Comparison of ENCODE assay signal across 8 cellular contexts in the genomic region with DNA sequence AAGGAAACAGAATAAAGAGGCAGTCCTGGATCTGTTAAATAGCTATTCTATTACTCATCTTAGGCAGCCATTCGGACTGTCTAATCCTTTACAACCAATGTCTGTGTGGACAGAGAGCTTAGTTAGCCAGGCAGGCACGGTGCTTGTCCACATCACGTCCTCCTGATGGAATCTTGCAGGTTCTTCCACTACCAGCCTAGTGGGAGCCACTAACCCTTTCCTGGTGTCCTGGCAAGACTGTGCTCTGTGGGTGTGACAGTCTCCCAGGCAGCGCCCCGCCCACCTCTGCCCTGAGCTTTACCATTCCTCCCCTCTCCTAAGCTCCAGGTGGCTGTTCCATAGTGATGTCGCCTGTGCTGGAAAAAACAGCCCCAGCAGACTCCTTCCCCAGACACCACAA.
DNase-seq lines count a peak whose midpoint lies in the region; ATAC-seq, FAIRE-seq and TF ChIP-seq lines count a peak whose summit lies in the region.

No MANE protein-coding gene starts in this region.

- H3K36me3 ChIP-seq in keratinocyte (ENCODE audit: control insufficient read depth in 2 of 2, extremely low read depth in 1 of 2, insufficient read depth in 2 of 2, low read length in 2 of 2), result no peaks in the 10 kb centered on the region

- H3K27me3 ChIP-seq in keratinocyte (ENCODE audit: control insufficient read depth, extremely low read depth, insufficient read depth, low read length), result no peaks in the 10 kb centered on the region

- H3K9me1 ChIP-seq in keratinocyte (ENCODE audit: control insufficient read depth, extremely low read depth, insufficient read depth, low read length), result no peaks in the 10 kb centered on the region

- dilution Hi-C loops in keratinocyte (cut with MboI; ENCODE audit: extremely low pct_ligation_motif_present, low sequenced_read_pairs), result no loop called here

- peak overlapping the region; percentile 90 for H3K27ac Mint-ChIP-seq in WTC11

- ATAC-seq in WTC11 (peak; percentile 91), HG02981 (IDR thresholded peaks at IDR 0.05; ENCODE audit: unreplicated experiment) (no peak)

- peak; percentile 7 for DNase-seq in stimulated activated naive CD4-positive, alpha-beta T cell treated with Interleukin-2 at 50 U/mL for 16 hours (lab: John Stamatoyannopoulos, UW)
- no peak for DNase-seq in stimulated activated naive CD4-positive, alpha-beta T cell (lab: John Stamatoyannopoulos, UW)
- peak; percentile 60 for DNase-seq in WTC11 (ENCODE audit: low spot score)
- no peak for DNase-seq in keratinocyte (ENCODE audit: low read depth, low spot score)
- DNase-seq in foreskin melanocyte, result no peak
- DNase-seq in NOMO-1 (lab: John Stamatoyannopoulos, UW; ENCODE audit: unreplicated experiment in 2 of 2), result no peak
- no peak for DNase-seq in pons (ENCODE audit: low spot score)

- H3K9me3 ChIP-seq in keratinocyte (ENCODE audit: control insufficient read depth, low read depth, low read length), result no peaks in the 10 kb centered on the region

- FAIRE-seq in keratinocyte (lab: Jason Lieb, UNC), result peak; percentile 36

- TF ChIP-seq CTCF in WTC11 (IDR thresholded peaks at IDR 0.05) (no peak), keratinocyte (optimal IDR thresholded peaks at IDR 0.05 in 1 of 3, IDR thresholded peaks at IDR 0.05 in 1 of 3, conservative IDR thresholded peaks at IDR 0.05 in 1 of 3; ENCODE audit: extremely low read depth in 1 of 3, insufficient read depth in 2 of 3, low read length in 3 of 3) (no peak)

- no peaks in the 10 kb centered on the region for H3K27me3 Mint-ChIP-seq in WTC11 (ENCODE audit: low read depth)

- H3K4me2 ChIP-seq in keratinocyte (ENCODE audit: control insufficient read depth, extremely low read depth, insufficient read depth, low read depth, low read length), result peak overlapping the region; percentile 42

- H4K20me1 ChIP-seq in keratinocyte (ENCODE audit: control insufficient read depth, extremely low read depth, insufficient read depth, low read length), result no peaks in the 10 kb centered on the region

- H3K4me1 ChIP-seq in keratinocyte (ENCODE audit: control insufficient read depth, extremely low read depth, insufficient read depth, low read length), result peaks cover 22% of the 10 kb centered on the region

- no peak overlapping the region for H3K4me3 ChIP-seq in keratinocyte (ENCODE audit: control insufficient read depth in 2 of 3, extremely low read depth in 1 of 3, insufficient read depth in 2 of 3, low read depth in 1 of 3, low read length in 3 of 3)

- H3K36me3 Mint-ChIP-seq in WTC11, result 0 out of 2 replicates have a peak, but pooled peaks cover 3% of the 10 kb centered on the region

- H2AFZ ChIP-seq in keratinocyte (ENCODE audit: control insufficient read depth, low read length), result peak overlapping the region; percentile 72

- peak overlapping the region; percentile 36 for H3K4me3 Mint-ChIP-seq in WTC11

- CTCF ChIA-PET in WTC11 (lab: Charles Lee), result interaction anchor here (0.9 to 3.2 kb wide), 9 partner anchors 8 to 317 kb away, joined by 3 to 12 read pairs (median 4); no protein-coding TSS in a partner anchor

- POLR2A ChIA-PET in WTC11 (lab: Charles Lee), result no interaction called here

- H3K9ac ChIP-seq in keratinocyte (ENCODE audit: control insufficient read depth, extremely low read depth, insufficient read depth, low read length), result no peak overlapping the region

- H3K79me2 ChIP-seq in keratinocyte (ENCODE audit: control insufficient read depth, insufficient read depth, low read length), result no peaks in the 10 kb centered on the region

- H3K9me3 Mint-ChIP-seq in WTC11, result no peaks in the 10 kb centered on the region

- peak overlapping the region; percentile 0 for H3K27ac ChIP-seq in keratinocyte (ENCODE audit: control insufficient read depth, insufficient read depth, low read length)

- H3K4me1 Mint-ChIP-seq in WTC11, result peaks cover 33% of the 10 kb centered on the region

TF ChIP-seq in WTC11, 78 proteins besides CTCF, POLR2A, EP300 and RAD21:
- TF ChIP-seq, protein P1, sequence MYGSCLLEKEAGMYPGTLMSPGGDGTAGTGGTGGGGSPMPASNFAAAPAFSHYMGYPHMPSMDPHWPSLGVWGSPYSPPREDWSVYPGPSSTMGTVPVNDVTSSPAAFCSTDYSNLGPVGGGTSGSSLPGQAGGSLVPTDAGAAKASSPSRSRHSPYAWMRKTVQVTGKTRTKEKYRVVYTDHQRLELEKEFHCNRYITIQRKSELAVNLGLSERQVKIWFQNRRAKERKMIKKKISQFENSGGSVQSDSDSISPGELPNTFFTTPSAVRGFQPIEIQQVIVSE (CRISPR knock-in tag; IDR thresholded peaks at IDR 0.05; ENCODE audit: borderline replicate concordance), result no peak
- no peak for TF ChIP-seq KAT7 (CRISPR knock-in tag; IDR thresholded peaks at IDR 0.05; ENCODE audit: borderline replicate concordance)
- TF ChIP-seq SMAD4 (CRISPR knock-in tag; IDR thresholded peaks at IDR 0.05), result no peak
- no peak for TF ChIP-seq ELF4 (CRISPR knock-in tag; IDR thresholded peaks at IDR 0.05; ENCODE audit: low read depth)
- TF ChIP-seq ZNF423 (CRISPR knock-in tag; IDR thresholded peaks at IDR 0.05), result no peak
- TF ChIP-seq SP1 (CRISPR knock-in tag; conservative IDR thresholded peaks at IDR 0.05), result no peak
- TF ChIP-seq, protein P2, sequence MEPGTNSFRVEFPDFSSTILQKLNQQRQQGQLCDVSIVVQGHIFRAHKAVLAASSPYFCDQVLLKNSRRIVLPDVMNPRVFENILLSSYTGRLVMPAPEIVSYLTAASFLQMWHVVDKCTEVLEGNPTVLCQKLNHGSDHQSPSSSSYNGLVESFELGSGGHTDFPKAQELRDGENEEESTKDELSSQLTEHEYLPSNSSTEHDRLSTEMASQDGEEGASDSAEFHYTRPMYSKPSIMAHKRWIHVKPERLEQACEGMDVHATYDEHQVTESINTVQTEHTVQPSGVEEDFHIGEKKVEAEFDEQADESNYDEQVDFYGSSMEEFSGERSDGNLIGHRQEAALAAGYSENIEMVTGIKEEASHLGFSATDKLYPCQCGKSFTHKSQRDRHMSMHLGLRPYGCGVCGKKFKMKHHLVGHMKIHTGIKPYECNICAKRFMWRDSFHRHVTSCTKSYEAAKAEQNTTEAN (CRISPR knock-in tag; IDR thresholded peaks at IDR 0.05), result no peak
- TF ChIP-seq, protein P3, sequence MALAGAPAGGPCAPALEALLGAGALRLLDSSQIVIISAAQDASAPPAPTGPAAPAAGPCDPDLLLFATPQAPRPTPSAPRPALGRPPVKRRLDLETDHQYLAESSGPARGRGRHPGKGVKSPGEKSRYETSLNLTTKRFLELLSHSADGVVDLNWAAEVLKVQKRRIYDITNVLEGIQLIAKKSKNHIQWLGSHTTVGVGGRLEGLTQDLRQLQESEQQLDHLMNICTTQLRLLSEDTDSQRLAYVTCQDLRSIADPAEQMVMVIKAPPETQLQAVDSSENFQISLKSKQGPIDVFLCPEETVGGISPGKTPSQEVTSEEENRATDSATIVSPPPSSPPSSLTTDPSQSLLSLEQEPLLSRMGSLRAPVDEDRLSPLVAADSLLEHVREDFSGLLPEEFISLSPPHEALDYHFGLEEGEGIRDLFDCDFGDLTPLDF (CRISPR knock-in tag; IDR thresholded peaks at IDR 0.05), result no peak
- TF ChIP-seq JUN (CRISPR knock-in tag; IDR thresholded peaks at IDR 0.05), result no peak
- TF ChIP-seq TP53 (CRISPR knock-in tag; IDR thresholded peaks at IDR 0.05), result no peak
- TF ChIP-seq FOXP1 (CRISPR knock-in tag; IDR thresholded peaks at IDR 0.05; ENCODE audit: borderline replicate concordance), result no peak
- TF ChIP-seq GABPB1 (CRISPR knock-in tag; IDR thresholded peaks at IDR 0.05), result no peak
- TF ChIP-seq MYBL2 (CRISPR knock-in tag; IDR thresholded peaks at IDR 0.05), result no peak
- TF ChIP-seq JAZF1 (CRISPR knock-in tag; IDR thresholded peaks at IDR 0.05), result no peak
- no peak for TF ChIP-seq NFE2L1 (CRISPR knock-in tag; IDR thresholded peaks at IDR 0.05)
- TF ChIP-seq ZNF219 (CRISPR knock-in tag; IDR thresholded peaks at IDR 0.05; ENCODE audit: borderline replicate concordance), result no peak
- TF ChIP-seq MXD4 (CRISPR knock-in tag; IDR thresholded peaks at IDR 0.05; ENCODE audit: borderline replicate concordance), result no peak
- TF ChIP-seq, protein P4, sequence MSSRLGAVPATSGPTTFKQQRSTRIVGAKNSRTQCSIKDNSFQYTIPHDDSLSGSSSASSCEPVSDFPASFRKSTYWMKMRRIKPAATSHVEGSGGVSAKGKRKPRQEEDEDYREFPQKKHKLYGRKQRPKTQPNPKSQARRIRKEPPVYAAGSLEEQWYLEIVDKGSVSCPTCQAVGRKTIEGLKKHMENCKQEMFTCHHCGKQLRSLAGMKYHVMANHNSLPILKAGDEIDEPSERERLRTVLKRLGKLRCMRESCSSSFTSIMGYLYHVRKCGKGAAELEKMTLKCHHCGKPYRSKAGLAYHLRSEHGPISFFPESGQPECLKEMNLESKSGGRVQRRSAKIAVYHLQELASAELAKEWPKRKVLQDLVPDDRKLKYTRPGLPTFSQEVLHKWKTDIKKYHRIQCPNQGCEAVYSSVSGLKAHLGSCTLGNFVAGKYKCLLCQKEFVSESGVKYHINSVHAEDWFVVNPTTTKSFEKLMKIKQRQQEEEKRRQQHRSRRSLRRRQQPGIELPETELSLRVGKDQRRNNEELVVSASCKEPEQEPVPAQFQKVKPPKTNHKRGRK (CRISPR knock-in tag; IDR thresholded peaks at IDR 0.05; ENCODE audit: borderline replicate concordance), result no peak
- TF ChIP-seq TCF7 (CRISPR knock-in tag; IDR thresholded peaks at IDR 0.05; ENCODE audit: low read depth), result no peak

Comparison
In these comparisons a context has a peak if more than half of its experiments do, and no peak if none do; other contexts are left out.
1. DNase-seq: peak in stimulated activated naive CD4-positive, alpha-beta T cell treated with Interleukin-2 at 50 U/mL for 16 hours (single experiment) and WTC11 (single experiment); none in stimulated activated naive CD4-positive, alpha-beta T cell (0 of 6), keratinocyte (single experiment), foreskin melanocyte (single experiment), NOMO-1 (0 of 2) and pons (single experiment).